ENCODE assay signal across 1 cellular context in the genomic region with DNA sequence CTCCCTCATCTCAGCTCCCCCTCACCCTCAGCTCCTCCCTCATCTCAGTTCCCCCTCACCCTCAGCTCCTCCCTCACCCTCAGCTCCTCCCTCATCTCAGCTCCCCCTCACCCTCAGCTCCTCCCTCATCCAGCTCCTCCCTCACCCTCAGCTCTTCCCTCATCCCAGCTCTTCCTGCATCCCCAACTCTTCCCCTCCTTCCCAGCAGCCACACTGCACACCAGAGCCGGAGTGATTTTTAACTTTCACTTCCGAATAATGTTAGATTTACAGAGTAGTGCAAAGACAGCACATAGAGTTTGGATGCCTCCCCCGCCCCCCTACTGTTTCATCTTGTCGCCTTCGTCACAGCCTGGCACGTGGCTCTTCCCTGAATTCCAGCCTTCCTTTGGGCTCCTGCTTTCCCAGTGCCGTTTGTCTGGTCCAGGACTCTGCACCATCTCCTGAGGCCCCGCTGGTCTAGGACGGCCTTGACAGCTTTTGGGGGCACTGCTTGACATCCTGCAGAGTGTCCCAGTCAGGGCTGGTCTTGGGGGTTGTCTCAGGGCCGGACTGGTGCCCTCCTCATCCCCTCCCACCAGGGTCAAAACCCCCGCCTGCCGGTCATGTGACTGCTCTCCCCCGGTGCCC.
TF ChIP-seq lines count a peak whose summit lies in the region.

No MANE protein-coding gene starts in this region.

TF ChIP-seq in WTC11, 78 proteins besides CTCF, POLR2A, EP300 and RAD21 (continued from another document):
- TF ChIP-seq, protein P1, sequence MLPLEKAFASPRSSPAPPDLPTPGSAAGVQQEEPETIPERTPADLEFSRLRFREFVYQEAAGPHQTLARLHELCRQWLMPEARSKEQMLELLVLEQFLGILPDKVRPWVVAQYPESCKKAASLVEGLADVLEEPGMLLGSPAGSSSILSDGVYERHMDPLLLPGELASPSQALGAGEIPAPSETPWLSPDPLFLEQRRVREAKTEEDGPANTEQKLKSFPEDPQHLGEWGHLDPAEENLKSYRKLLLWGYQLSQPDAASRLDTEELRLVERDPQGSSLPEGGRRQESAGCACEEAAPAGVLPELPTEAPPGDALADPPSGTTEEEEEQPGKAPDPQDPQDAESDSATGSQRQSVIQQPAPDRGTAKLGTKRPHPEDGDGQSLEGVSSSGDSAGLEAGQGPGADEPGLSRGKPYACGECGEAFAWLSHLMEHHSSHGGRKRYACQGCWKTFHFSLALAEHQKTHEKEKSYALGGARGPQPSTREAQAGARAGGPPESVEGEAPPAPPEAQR (CRISPR knock-in tag; IDR thresholded peaks at IDR 0.05) = no peak
- TF ChIP-seq, protein P2, sequence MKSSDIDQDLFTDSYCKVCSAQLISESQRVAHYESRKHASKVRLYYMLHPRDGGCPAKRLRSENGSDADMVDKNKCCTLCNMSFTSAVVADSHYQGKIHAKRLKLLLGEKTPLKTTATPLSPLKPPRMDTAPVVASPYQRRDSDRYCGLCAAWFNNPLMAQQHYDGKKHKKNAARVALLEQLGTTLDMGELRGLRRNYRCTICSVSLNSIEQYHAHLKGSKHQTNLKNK (CRISPR knock-in tag; IDR thresholded peaks at IDR 0.05) = no peak
